In genomic region chr13:106349080-106349841, GRCh38 we compare ENCODE assay signal across 8 cellular contexts.
DNase-seq lines count a peak whose midpoint lies in the region; ATAC-seq and TF ChIP-seq lines count a peak whose summit lies in the region.

No MANE protein-coding gene starts in this region.

- H3K36me3 ChIP-seq in Peyer's patch (no peaks in the 10 kb centered on the region), sigmoid colon (no peaks in the 10 kb centered on the region), SJCRH30 (no peaks in the 10 kb centered on the region)
- no peaks in the 10 kb centered on the region for H3K36me3 ChIP-seq in CD8-positive, alpha-beta T cell (ENCODE audit: insufficient read depth, low read length)

- H3K4me1 Mint-ChIP-seq in CD8-positive, alpha-beta T cell (ENCODE audit: low read depth): peaks cover 3% of the 10 kb centered on the region
- H3K4me1 Mint-ChIP-seq in T-helper 2 cell treated with Interferon-gamma antibody and Interleukin-4, amounts not matched to agents 5 μg/mL and 100 μg/mL, for 36 hours (ENCODE audit: low read depth): no peaks in the 10 kb centered on the region

- peak; percentile 41 to 81 for ATAC-seq in left cardiac atrium
- no peak for ATAC-seq in CD8-positive, alpha-beta T cell

- H3K27me3 Mint-ChIP-seq in CD8-positive, alpha-beta T cell (ENCODE audit: low read depth): peaks cover 15% of the 10 kb centered on the region
- H3K27me3 Mint-ChIP-seq in T-helper 2 cell treated with Interferon-gamma antibody and Interleukin-4, amounts not matched to agents 5 μg/mL and 100 μg/mL, for 36 hours (ENCODE audit: low read depth): peaks cover 29% of the 10 kb centered on the region

- H3K27ac Mint-ChIP-seq in CD8-positive, alpha-beta T cell: no peak overlapping the region
- H3K27ac Mint-ChIP-seq in T-helper 2 cell treated with Interferon-gamma antibody and Interleukin-4, amounts not matched to agents 5 μg/mL and 100 μg/mL, for 36 hours: no peak overlapping the region

- H3K27me3 ChIP-seq in Peyer's patch: no peaks in the 10 kb centered on the region
- H3K27me3 ChIP-seq in sigmoid colon: no peaks in the 10 kb centered on the region
- H3K27me3 ChIP-seq in CD8-positive, alpha-beta T cell (ENCODE audit: insufficient read depth, low read length): no peaks in the 10 kb centered on the region
- H3K27me3 ChIP-seq in SJCRH30: no peaks in the 10 kb centered on the region

- DNase-seq in HEK293T (ENCODE audit: extremely low spot score) (peak; percentile 10), Peyer's patch (peak in 2 of 3 donors; percentile 61 to 67), left cardiac atrium (peak; percentile 67), sigmoid colon (no peak), T-helper 2 cell (no peak), SJCRH30 (no peak)
- no peak for DNase-seq in CD8-positive, alpha-beta T cell
- no peak for DNase-seq in T-helper 2 cell treated with Interferon-gamma antibody and Interleukin-4, amounts not matched to agents 5 μg/mL and 100 μg/mL, for 36 hours (ENCODE audit: low spot score)

- TF ChIP-seq EP300 in sigmoid colon (IDR thresholded peaks at IDR 0.05): no peak

- no peaks in the 10 kb centered on the region for H3K9me3 Mint-ChIP-seq in CD8-positive, alpha-beta T cell
- no peaks in the 10 kb centered on the region for H3K9me3 Mint-ChIP-seq in T-helper 2 cell treated with Interferon-gamma antibody and Interleukin-4, amounts not matched to agents 5 μg/mL and 100 μg/mL, for 36 hours

- H3K9me3 ChIP-seq in Peyer's patch (no peaks in the 10 kb centered on the region), sigmoid colon (no peaks in the 10 kb centered on the region), SJCRH30 (replicated peaks) (no peaks in the 10 kb centered on the region)
- H3K9me3 ChIP-seq in CD8-positive, alpha-beta T cell (ENCODE audit: low read length): no peaks in the 10 kb centered on the region

- TF ChIP-seq POLR2A in Peyer's patch (IDR thresholded peaks at IDR 0.05) (no peak), sigmoid colon (IDR thresholded peaks at IDR 0.05) (no peak)

- intact Hi-C loops in left cardiac atrium (cut with DNase I) (no loop called here), sigmoid colon (cut with DNase I) (loop anchor here (5.0 to 10.0 kb wide), 2 partner anchors 133 to 186 kb away; partner anchors contain the start of gene EFNB2)
- intact Hi-C loops in CD8-positive, alpha-beta T cell (cut with DNase I, micrococcal nuclease): no loop called here

- H3K27ac ChIP-seq in Peyer's patch: peak overlapping the region in 2 of 4 donors; percentile 22 to 29
- peak overlapping the region in 2 of 4 donors; percentile 31 to 40 for H3K27ac ChIP-seq in sigmoid colon
- H3K27ac ChIP-seq in CD8-positive, alpha-beta T cell (ENCODE audit: low read depth, low read length): no peak overlapping the region
- H3K27ac ChIP-seq in SJCRH30: no peak overlapping the region

- POLR2A ChIA-PET in HEK293T (lab: Yijun Ruan, JAX): no interaction called here
- POLR2A ChIA-PET in CD8-positive, alpha-beta T cell (lab: Charles Lee): no interaction called here

- H3K4me1 ChIP-seq in Peyer's patch (no peaks in the 10 kb centered on the region), sigmoid colon (peaks cover 0 to 25% (median 12%) of the 10 kb centered on the region in 4 donors), SJCRH30 (no peaks in the 10 kb centered on the region)
- H3K4me1 ChIP-seq in CD8-positive, alpha-beta T cell (ENCODE audit: insufficient read depth, low read length): no peaks in the 10 kb centered on the region

- H3K36me3 Mint-ChIP-seq in CD8-positive, alpha-beta T cell: no peaks in the 10 kb centered on the region
- H3K36me3 Mint-ChIP-seq in T-helper 2 cell treated with Interferon-gamma antibody and Interleukin-4, amounts not matched to agents 5 μg/mL and 100 μg/mL, for 36 hours (ENCODE audit: low read depth): no peaks in the 10 kb centered on the region

- no peak overlapping the region for H3K4me3 Mint-ChIP-seq in CD8-positive, alpha-beta T cell
- no peak overlapping the region for H3K4me3 Mint-ChIP-seq in T-helper 2 cell treated with Interferon-gamma antibody and Interleukin-4, amounts not matched to agents 5 μg/mL and 100 μg/mL, for 36 hours

- TF ChIP-seq CTCF in Peyer's patch (IDR thresholded peaks at IDR 0.05) (no peak), sigmoid colon (IDR thresholded peaks at IDR 0.05) (no peak)
- no peak for TF ChIP-seq CTCF in CD8-positive, alpha-beta T cell (IDR thresholded peaks at IDR 0.05)

- CTCF ChIA-PET in HEK293T (lab: Yijun Ruan, JAX): interaction anchor here (1.0 kb wide), 1 partner anchor 14 kb away, joined by 3 read pairs; no protein-coding TSS in a partner anchor
- CTCF ChIA-PET in CD8-positive, alpha-beta T cell (lab: Charles Lee): no interaction called here

- 1 to 4% methylated on average over 29 of the region's 29 CpGs for whole genome bisulfite sequencing in sigmoid colon, 2 donors

- peak overlapping the region in 2 of 4 donors; percentile 43 to 45 for H3K4me3 ChIP-seq in Peyer's patch
- peak overlapping the region in 3 of 4 donors; percentile 25 to 46 (median 41) for H3K4me3 ChIP-seq in sigmoid colon
- H3K4me3 ChIP-seq in CD8-positive, alpha-beta T cell (ENCODE audit: low read depth, low read length): no peak overlapping the region
- H3K4me3 ChIP-seq in SJCRH30: no peak overlapping the region

TF ChIP-seq in HEK293T, 16 proteins besides CTCF, POLR2A, EP300 and RAD21:
- TF ChIP-seq ELF4 (IDR thresholded peaks at IDR 0.05): no peak
- TF ChIP-seq TARDBP (IDR thresholded peaks at IDR 0.05): no peak
- TF ChIP-seq FOXM1 (IDR thresholded peaks at IDR 0.05; ENCODE audit: borderline replicate concordance): no peak
- no peak for TF ChIP-seq FOXK2 (IDR thresholded peaks at IDR 0.05)

Comparison
In these comparisons a context has a peak if more than half of its experiments do, and no peak if none do; other contexts are left out.
1. DNase-seq: peak in HEK293T (single experiment), Peyer's patch (2 of 3) and left cardiac atrium (single experiment); none in sigmoid colon (single experiment), CD8-positive, alpha-beta T cell (0 of 7), T-helper 2 cell (0 of 5), T-helper 2 cell treated with Interferon-gamma antibody and Interleukin-4, amounts not matched to agents 5 μg/mL and 100 μg/mL, for 36 hours (single experiment) and SJCRH30 (0 of 2).
2. H3K4me3 ChIP-seq: peak in sigmoid colon (3 of 4); none in CD8-positive, alpha-beta T cell (single experiment) and SJCRH30 (single experiment).